Comparison of ENCODE assay signal across 1 cellular context in genomic region chr2:138897274-138897673, GRCh38.
TF ChIP-seq lines count a peak whose summit lies in the region.

No MANE protein-coding gene starts in this region.

TF ChIP-seq in H1, 55 proteins besides CTCF, POLR2A, EP300 and RAD21 (continued from another document):
- TF ChIP-seq ATF3 (IDR thresholded peaks at IDR 0.05; ENCODE audit: insufficient read depth, low read depth, low read length) (no peak), CREB1 (IDR thresholded peaks at IDR 0.05) (no peak), CHD7 (IDR thresholded peaks at IDR 0.05; ENCODE audit: insufficient replicate concordance, low read length) (no peak), CHD2 (IDR thresholded peaks at IDR 0.05; ENCODE audit: low read length) (no peak), POLR2AphosphoS5 (IDR thresholded peaks at IDR 0.05; ENCODE audit: low read depth, low read length) (no peak), USF2 (IDR thresholded peaks at IDR 0.05; ENCODE audit: low read length) (no peak), CHD1 (IDR thresholded peaks at IDR 0.05; ENCODE audit: low read depth, low read length) (no peak), CEBPB (IDR thresholded peaks at IDR 0.05; ENCODE audit: low read depth, low read length) (no peak), YY1 (IDR thresholded peaks at IDR 0.05; ENCODE audit: low read depth, low read length) (no peak), ASH2L (IDR thresholded peaks at IDR 0.05; ENCODE audit: low read length) (no peak), BACH1 (IDR thresholded peaks at IDR 0.05; ENCODE audit: low read length) (no peak), TCF12 (IDR thresholded peaks at IDR 0.05; ENCODE audit: low read depth, low read length) (no peak), CBX8 (IDR thresholded peaks at IDR 0.05; ENCODE audit: borderline replicate concordance, low read depth, low read length) (no peak), SIRT6 (IDR thresholded peaks at IDR 0.05; ENCODE audit: low read length) (no peak)
